In genomic region chr14:89719371-89720075, GRCh38 we compare ENCODE assay signal across 9 cellular contexts.
A peak's percentile ranks its signal among the peaks of the same experiment; 100 is the strongest.
DNase-seq lines count a peak whose midpoint lies in the region; ATAC-seq and TF ChIP-seq lines count a peak whose summit lies in the region.
"Had no signal": no experiment of that assay in that cellular context is flagged by ENCODE, and none has a peak within 500 bp of the region (broad histone marks: within the 10 kb centered on the region; RNA-seq: fewer than 3 reads in every experiment).

No MANE protein-coding gene starts in this region.

- no peaks in the 10 kb centered on the region for H3K36me3 Mint-ChIP-seq in dendritic cell treated with granulocyte-macrophage colony-stimulating factor and Interleukin-4, amounts not matched to agents 40 ng/mL and 50 ng/mL, for 4 days (ENCODE audit: low read depth)

- peak; percentile 55 for ATAC-seq in GM19351 (IDR thresholded peaks at IDR 0.05; ENCODE audit: unreplicated experiment)
- no peak for ATAC-seq in omental fat pad (ENCODE audit: low FRiP score)

- no peaks in the 10 kb centered on the region for H3K27me3 Mint-ChIP-seq in dendritic cell treated with granulocyte-macrophage colony-stimulating factor and Interleukin-4, amounts not matched to agents 40 ng/mL and 50 ng/mL, for 4 days

- DNase-seq in CD1c-positive myeloid dendritic cell (ENCODE audit: extremely low spot score) (peak; percentile 59), MV-4-11 (lab: John Stamatoyannopoulos, UW) (peak; percentile 96), cerebellar nuclear complex (lab: John Stamatoyannopoulos, UW) (no peak), AG08395 (ENCODE audit: low spot score) (no peak), omental fat pad (ENCODE audit: low spot score) (no peak), HK-2 (ENCODE audit: unreplicated experiment) (no peak)
- DNase-seq: NCI-H2171 had no signal

- intact Hi-C loops in dendritic cell treated with granulocyte-macrophage colony-stimulating factor and Interleukin-4, amounts not matched to agents 40 ng/mL and 50 ng/mL, for 4 days (cut with micrococcal nuclease): loop anchor here (5.0 kb wide), 1 partner anchor 37 kb away; no protein-coding TSS in a partner anchor

- H3K4me1 Mint-ChIP-seq in dendritic cell treated with granulocyte-macrophage colony-stimulating factor and Interleukin-4, amounts not matched to agents 40 ng/mL and 50 ng/mL, for 4 days (ENCODE audit: low read depth): peaks cover 67% of the 10 kb centered on the region

- no peak for TF ChIP-seq CTCF in omental fat pad (IDR thresholded peaks at IDR 0.05)

- no peak overlapping the region for H3K4me3 Mint-ChIP-seq in dendritic cell treated with granulocyte-macrophage colony-stimulating factor and Interleukin-4, amounts not matched to agents 40 ng/mL and 50 ng/mL, for 4 days

- H3K9me3 Mint-ChIP-seq in dendritic cell treated with granulocyte-macrophage colony-stimulating factor and Interleukin-4, amounts not matched to agents 40 ng/mL and 50 ng/mL, for 4 days: no peaks in the 10 kb centered on the region

- H3K27ac Mint-ChIP-seq in dendritic cell treated with granulocyte-macrophage colony-stimulating factor and Interleukin-4, amounts not matched to agents 40 ng/mL and 50 ng/mL, for 4 days: peak overlapping the region; percentile 63

Comparison
In these comparisons a context has a peak if more than half of its experiments do, and no peak if none do; other contexts are left out.
1. DNase-seq: peak in CD1c-positive myeloid dendritic cell (single experiment) and MV-4-11 (single experiment); none in cerebellar nuclear complex (0 of 2), AG08395 (single experiment), omental fat pad (single experiment) and HK-2 (single experiment).